Comparison of ENCODE assay signal across 15 cellular contexts in the genomic region with DNA sequence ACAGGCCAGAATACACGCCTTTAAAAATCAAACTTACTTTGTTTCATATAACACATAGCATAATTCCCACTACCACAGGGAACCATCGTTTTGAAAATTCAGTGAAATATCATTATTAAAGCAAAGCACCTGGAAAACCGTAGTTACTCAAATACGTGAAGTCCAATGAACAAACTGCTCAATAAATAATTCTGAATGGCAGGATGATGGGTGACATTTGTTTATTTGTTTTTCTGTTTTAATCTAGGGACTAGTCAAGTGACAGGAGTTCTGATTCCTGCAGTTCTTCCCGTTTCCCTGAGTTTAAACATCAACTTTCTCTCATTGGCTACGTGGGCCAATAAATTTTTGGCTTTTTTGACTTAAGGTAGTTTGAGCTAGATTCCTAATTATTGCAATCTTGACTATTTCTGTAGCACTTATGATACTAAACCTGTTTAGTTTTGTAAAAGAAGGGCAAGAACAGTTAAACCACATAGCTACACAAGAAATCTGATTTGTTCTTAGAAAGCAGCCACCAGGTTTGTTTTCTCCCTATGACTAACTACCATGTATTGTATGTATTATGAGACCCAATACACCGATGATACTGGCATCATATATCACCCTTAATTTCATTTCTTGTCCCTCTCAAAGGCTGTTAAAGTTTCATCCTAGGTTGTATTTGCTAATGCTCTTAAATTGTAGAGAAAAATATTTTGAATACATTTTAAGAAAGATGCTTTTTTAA. TPM values are rescaled to one million over a fixed set of nuclear protein-coding genes. Genes with fewer than 3 reads are reported as not detected.
DNase-seq lines count a peak whose midpoint lies in the region; ATAC-seq and TF ChIP-seq lines count a peak whose summit lies in the region.
"Had no signal": no experiment of that assay in that cellular context is flagged by ENCODE, and none has a peak within 500 bp of the region (broad histone marks: within the 10 kb centered on the region; RNA-seq: fewer than 3 reads in every experiment).

No MANE protein-coding gene starts in this region.

- H3K27me3 Mint-ChIP-seq in activated CD8-positive, alpha-beta memory T cell treated with anti-CD3 and anti-CD28 coated beads, Interleukin-2, amount 10 ng/mL, durations not matched to agents 7 days and 5 days = no peaks in the 10 kb centered on the region
- H3K27me3 Mint-ChIP-seq in activated T-helper 17 cell treated with anti-CD3 and anti-CD28 coated beads, Interleukin-2, amount 50 U/mL, for 72 hours = no peaks in the 10 kb centered on the region
- no peaks in the 10 kb centered on the region for H3K27me3 Mint-ChIP-seq in CD14-positive monocyte (ENCODE audit: low read depth in 3 of 3)
- H3K27me3 Mint-ChIP-seq: CD4-positive, alpha-beta T cell had no signal

- H3K27ac ChIP-seq in HEK293 (ENCODE audit: extremely low read depth, low read depth, low read length) (no peak overlapping the region), neutrophil (peak overlapping the region; percentile 48)

- H3K36me3 Mint-ChIP-seq in activated CD8-positive, alpha-beta memory T cell treated with anti-CD3 and anti-CD28 coated beads, Interleukin-2, amount 10 ng/mL, durations not matched to agents 7 days and 5 days = peaks cover 54% of the 10 kb centered on the region
- H3K36me3 Mint-ChIP-seq in activated T-helper 17 cell treated with anti-CD3 and anti-CD28 coated beads, Interleukin-2, amount 50 U/mL, for 72 hours (ENCODE audit: low read depth) = peaks cover 100% of the 10 kb centered on the region
- peaks cover 44 to 47% of the 10 kb centered on the region in 2 donors for H3K36me3 Mint-ChIP-seq in CD14-positive monocyte

- H3K4me3 Mint-ChIP-seq in activated CD8-positive, alpha-beta memory T cell treated with anti-CD3 and anti-CD28 coated beads, Interleukin-2, amount 10 ng/mL, durations not matched to agents 7 days and 5 days = no peak overlapping the region
- peak overlapping the region; percentile 92 for H3K4me3 Mint-ChIP-seq in activated T-helper 17 cell treated with anti-CD3 and anti-CD28 coated beads, Interleukin-2, amount 50 U/mL, for 72 hours
- H3K4me3 Mint-ChIP-seq in CD14-positive monocyte = no peak overlapping the region
- H3K4me3 Mint-ChIP-seq: CD4-positive, alpha-beta T cell had no signal

- peak; percentile 67 for ATAC-seq in activated CD8-positive, alpha-beta memory T cell treated with anti-CD3 and anti-CD28 coated beads, Interleukin-2, amount 10 ng/mL, durations not matched to agents 7 days and 5 days
- peak; percentile 63 for ATAC-seq in activated T-helper 17 cell treated with anti-CD3 and anti-CD28 coated beads, Interleukin-2, amount 50 U/mL, for 72 hours (replicated peaks)

- no peak for DNase-seq in activated CD8-positive, alpha-beta memory T cell treated with anti-CD3 and anti-CD28 coated beads, Interleukin-2, amount 10 ng/mL, durations not matched to agents 7 days and 5 days
- no peak for DNase-seq in activated CD8-positive, alpha-beta memory T cell treated with anti-CD3 and anti-CD28 coated beads, Interleukin-2, amount 50 U/mL, for 48 hours
- no peak for DNase-seq in NCI-H1092 treated with DMSO at 0.1 percent for 48 hours (lab: John Stamatoyannopoulos, UW)
- DNase-seq in CD14-positive monocyte (ENCODE audit: low spot score) = no peak
- DNase-seq: ACHN; AML-193; CD4-positive, alpha-beta T cell; EL; Karpas-422; NCI-H187; NCI-H226; NCI-H524 treated with DMSO at 0.1 percent for 48 hours had no signal

- H3K4me1 ChIP-seq in HEK293 (ENCODE audit: control insufficient read depth, insufficient read depth, low read length) (peaks cover 11% of the 10 kb centered on the region), neutrophil (ENCODE audit: control insufficient read depth in 1 of 2, insufficient read depth in 1 of 2, low read depth in 1 of 2, low read length in 1 of 2) (peaks cover 66 to 83% of the 10 kb centered on the region in 2 experiments)

- H3K4me1 Mint-ChIP-seq in activated CD8-positive, alpha-beta memory T cell treated with anti-CD3 and anti-CD28 coated beads, Interleukin-2, amount 10 ng/mL, durations not matched to agents 7 days and 5 days = peaks cover 69% of the 10 kb centered on the region
- H3K4me1 Mint-ChIP-seq in activated T-helper 17 cell treated with anti-CD3 and anti-CD28 coated beads, Interleukin-2, amount 50 U/mL, for 72 hours = peaks cover 70% of the 10 kb centered on the region
- peaks cover 60% of the 10 kb centered on the region for H3K4me1 Mint-ChIP-seq in CD14-positive monocyte

- TF ChIP-seq CTCF in HEK293 (tag by site-specific recombination; IDR thresholded peaks at IDR 0.05) (no peak), neutrophil (IDR thresholded peaks at IDR 0.05) (no peak), CD14-positive monocyte (IDR thresholded peaks at IDR 0.05) (no peak)

- no peaks in the 10 kb centered on the region for H3K27me3 ChIP-seq in neutrophil

- POLR2A ChIA-PET in HEK293 (lab: Yijun Ruan, JAX) = no interaction called here

- CTCF ChIA-PET in activated CD8-positive, alpha-beta memory T cell treated with anti-CD3 and anti-CD28 coated beads, Interleukin-2, amount 10 ng/mL, durations not matched to agents 7 days and 5 days (lab: Charles Lee) = no interaction called here
- CTCF ChIA-PET in HEK293 (lab: Yijun Ruan, JAX) = no interaction called here

- H3K9me3 Mint-ChIP-seq in activated CD8-positive, alpha-beta memory T cell treated with anti-CD3 and anti-CD28 coated beads, Interleukin-2, amount 10 ng/mL, durations not matched to agents 7 days and 5 days (ENCODE audit: low read depth) = no peaks in the 10 kb centered on the region
- peaks cover 7% of the 10 kb centered on the region for H3K9me3 Mint-ChIP-seq in activated T-helper 17 cell treated with anti-CD3 and anti-CD28 coated beads, Interleukin-2, amount 50 U/mL, for 72 hours
- no peaks in the 10 kb centered on the region for H3K9me3 Mint-ChIP-seq in CD14-positive monocyte
- H3K9me3 Mint-ChIP-seq: CD4-positive, alpha-beta T cell had no signal

- no peaks in the 10 kb centered on the region for H3K9me3 ChIP-seq in HEK293 (ENCODE audit: control insufficient read depth, insufficient read depth, low read depth, low read length)
- no peaks in the 10 kb centered on the region for H3K9me3 ChIP-seq in neutrophil

- H3K27ac Mint-ChIP-seq in activated CD8-positive, alpha-beta memory T cell treated with anti-CD3 and anti-CD28 coated beads, Interleukin-2, amount 10 ng/mL, durations not matched to agents 7 days and 5 days = no peak overlapping the region
- H3K27ac Mint-ChIP-seq in activated T-helper 17 cell treated with anti-CD3 and anti-CD28 coated beads, Interleukin-2, amount 50 U/mL, for 72 hours = peak overlapping the region; percentile 83
- H3K27ac Mint-ChIP-seq in CD14-positive monocyte = no peak overlapping the region
- H3K27ac Mint-ChIP-seq: CD4-positive, alpha-beta T cell had no signal

- no peak overlapping the region for H3K4me3 ChIP-seq in HEK293 (ENCODE audit: low read depth, low read length)
- H3K4me3 ChIP-seq in neutrophil (ENCODE audit: low read depth in 1 of 2, low read length in 1 of 2) = no peak overlapping the region

- H3K36me3 ChIP-seq in HEK293 (ENCODE audit: control insufficient read depth in 2 of 2, insufficient read depth in 1 of 2, low read length in 2 of 2) (peaks cover 0 to 16% of the 10 kb centered on the region in 2 experiments; a peak in 1 of 3 replicates), neutrophil (peaks cover 24% of the 10 kb centered on the region)

- intact Hi-C loops in CD14-positive monocyte (cut with micrococcal nuclease) = no loop called here

TF ChIP-seq in HEK293, 187 proteins besides CTCF, POLR2A, EP300 and RAD21:
- no peak for TF ChIP-seq ZNF837 (tag by site-specific recombination; IDR thresholded peaks at IDR 0.05)
- TF ChIP-seq, protein P1, sequence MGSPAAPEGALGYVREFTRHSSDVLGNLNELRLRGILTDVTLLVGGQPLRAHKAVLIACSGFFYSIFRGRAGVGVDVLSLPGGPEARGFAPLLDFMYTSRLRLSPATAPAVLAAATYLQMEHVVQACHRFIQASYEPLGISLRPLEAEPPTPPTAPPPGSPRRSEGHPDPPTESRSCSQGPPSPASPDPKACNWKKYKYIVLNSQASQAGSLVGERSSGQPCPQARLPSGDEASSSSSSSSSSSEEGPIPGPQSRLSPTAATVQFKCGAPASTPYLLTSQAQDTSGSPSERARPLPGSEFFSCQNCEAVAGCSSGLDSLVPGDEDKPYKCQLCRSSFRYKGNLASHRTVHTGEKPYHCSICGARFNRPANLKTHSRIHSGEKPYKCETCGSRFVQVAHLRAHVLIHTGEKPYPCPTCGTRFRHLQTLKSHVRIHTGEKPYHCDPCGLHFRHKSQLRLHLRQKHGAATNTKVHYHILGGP (tag by site-specific recombination; IDR thresholded peaks at IDR 0.05) = peak; percentile 80

RNA-seq across cellular contexts. Expression of gene RYBP, which starts 9.4 kb away (rescaled TPM):
- 10 to 100 TPM; 11.7 to 17.9 TPM for total RNA-seq in activated CD8-positive, alpha-beta memory T cell treated with anti-CD3 and anti-CD28 coated beads, Interleukin-2, amount 10 ng/mL, durations not matched to agents 7 days and 5 days
- 10 to 100 TPM; 24.1 to 41.3 TPM for total RNA-seq in activated T-helper 17 cell treated with anti-CD3 and anti-CD28 coated beads, Interleukin-2, amount 50 U/mL, for 72 hours
- 1 to 10 TPM; 1.2 to 2.2 TPM for polyA plus RNA-seq in CD14-positive monocyte
